ENCODE assay signal across 23 cellular contexts in genomic region chr1:105017587-105017986, GRCh38.
"Had no signal": no experiment of that assay in that cellular context is flagged by ENCODE, and none has a peak within 500 bp of the region (broad histone marks: within the 10 kb centered on the region; RNA-seq: fewer than 3 reads in every experiment).

No MANE protein-coding gene starts in this region.

- H3K27ac ChIP-seq: Peyer's patch, SJCRH30 had no signal

- H3K4me1 ChIP-seq: Peyer's patch, SJCRH30 had no signal

- H3K9me3 ChIP-seq: MG63, Peyer's patch, SJCRH30 had no signal

- H3K4me3 ChIP-seq: MG63, Peyer's patch, SJCRH30 had no signal

- ATAC-seq: PC-3, Right ventricle myocardium inferior, SK-N-SH treated with all-trans-retinoic acid at 6 μM for 48 hours had no signal

- H3K27me3 ChIP-seq: MG63, SJCRH30 had no signal

- H3K36me3 ChIP-seq: MG63, Peyer's patch, SJCRH30 had no signal

- DNase-seq: Karpas-422; KG1; MG63; NCI-H1092; NCI-H1105 treated with DMSO at 0.1 percent for 48 hours; NCI-H1417 treated with DMSO at 0.1 percent for 48 hours; NCI-H146; NCI-H1694 treated with DMSO at 0.1 percent for 48 hours; NCI-H1930; NCI-H2081; NCI-H2107; NCI-H2227 treated with DMSO at 0.1 percent for 48 hours; NCI-H524 treated with DMSO at 0.1 percent for 48 hours; NCI-H69; NCI-H774; NK-92 treated with Interleukin-12 subunit alpha and Interleukin-12 subunit beta, amount 100 ng/mL, for 24 hours; PC-3; Peyer's patch; SHP77 treated with DMSO at 0.1 percent for 48 hours; SJCRH30; T-helper 1 cell had no signal
